ENCODE assay signal across 16 cellular contexts in the genomic region with DNA sequence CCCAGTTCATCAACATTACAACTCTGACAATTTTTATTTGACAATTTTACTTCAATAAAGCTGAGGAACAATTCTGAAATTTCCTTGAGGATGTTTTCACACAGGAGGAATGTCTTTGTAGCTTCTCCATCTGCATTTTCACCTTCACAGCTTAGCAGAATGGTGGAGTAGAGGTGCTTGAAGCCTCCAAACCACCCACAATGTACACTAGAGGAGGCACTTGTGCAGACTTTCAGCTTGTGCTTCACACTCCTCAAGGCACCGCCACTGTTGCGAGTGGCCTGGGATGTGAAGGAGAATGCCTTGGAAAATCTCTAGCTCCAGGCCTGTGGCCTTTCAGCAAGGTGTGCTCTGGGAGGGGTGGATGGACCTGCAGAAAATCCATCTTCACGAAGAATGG.
"Had no signal": no experiment of that assay in that cellular context is flagged by ENCODE, and none has a peak within 500 bp of the region (broad histone marks: within the 10 kb centered on the region; RNA-seq: fewer than 3 reads in every experiment).

No MANE protein-coding gene starts in this region.

- H3K9me3 Mint-ChIP-seq: activated naive CD8-positive, alpha-beta T cell treated with anti-CD3 and anti-CD28 coated beads, Interleukin-2, amount 10 ng/mL, durations not matched to agents 7 days and 5 days; natural killer cell treated with Interleukin-12 subunit alpha and Interleukin-12 subunit beta and Interleukin-15 and Interleukin-18, amount 100 ng/mL, for 72 hours; stimulated activated naive B cell treated with anti-CD40 and anti-IgM and Interleukin-4, amounts not matched to agents 10 μg/mL and 1 μg/mL and 100 μg/mL, for 72 hours; T-helper 2 cell treated with Interferon-gamma antibody and Interleukin-4, amounts not matched to agents 5 μg/mL and 100 μg/mL, for 36 hours had no signal

- H3K4me1 ChIP-seq: ascending aorta, foreskin keratinocyte, left lung, psoas muscle, upper lobe of left lung had no signal

- H3K36me3 ChIP-seq: ascending aorta, left lung, spleen, upper lobe of left lung had no signal

- H3K27ac ChIP-seq: ascending aorta, foreskin keratinocyte, left lung, psoas muscle, spleen, upper lobe of left lung had no signal

- DNase-seq: activated CD4-positive, alpha-beta memory T cell treated with anti-CD3 and anti-CD28 coated beads for 36 hours; activated CD4-positive, alpha-beta T cell treated with anti-CD3 and anti-CD28 coated beads for 1 hour; activated gamma-delta T cell treated with Interleukin-2 at 50 U/mL for 16 hours; activated naive CD8-positive, alpha-beta T cell treated with anti-CD3 and anti-CD28 coated beads, Interleukin-2, amount 10 ng/mL, durations not matched to agents 7 days and 5 days; activated T-cell treated with anti-CD3 and anti-CD28 coated beads, Interleukin-2, amount 50 U/mL, for 4 hours; foreskin keratinocyte; left lung; psoas muscle; spleen; stimulated activated CD4-positive, alpha-beta T cell treated with anti-CD3 and anti-CD28 coated beads, Interleukin-1b, Interleukin-23, amount 100 ng/mL, for 48 hours; stimulated activated naive B cell treated with anti-CD40 and anti-IgM and Interleukin-4, amounts not matched to agents 10 μg/mL and 1 μg/mL and 100 μg/mL, for 72 hours; substantia nigra; upper lobe of left lung had no signal

- H3K27ac Mint-ChIP-seq: activated CD4-positive, alpha-beta memory T cell treated with anti-CD3 and anti-CD28 coated beads for 36 hours; activated naive CD8-positive, alpha-beta T cell treated with anti-CD3 and anti-CD28 coated beads, Interleukin-2, amount 10 ng/mL, durations not matched to agents 7 days and 5 days; stimulated activated naive B cell treated with anti-CD40 and anti-IgM and Interleukin-4, amounts not matched to agents 10 μg/mL and 1 μg/mL and 100 μg/mL, for 72 hours; T-helper 2 cell treated with Interferon-gamma antibody and Interleukin-4, amounts not matched to agents 5 μg/mL and 100 μg/mL, for 36 hours had no signal

- H3K4me1 Mint-ChIP-seq: activated naive CD8-positive, alpha-beta T cell treated with anti-CD3 and anti-CD28 coated beads, Interleukin-2, amount 10 ng/mL, durations not matched to agents 7 days and 5 days; stimulated activated naive B cell treated with anti-CD40 and anti-IgM and Interleukin-4, amounts not matched to agents 10 μg/mL and 1 μg/mL and 100 μg/mL, for 72 hours had no signal

- H3K4me3 ChIP-seq: ascending aorta, left lung, psoas muscle, spleen, upper lobe of left lung had no signal

- H3K27me3 ChIP-seq: ascending aorta, foreskin keratinocyte, left lung, spleen, upper lobe of left lung had no signal

- H3K4me3 Mint-ChIP-seq: activated CD4-positive, alpha-beta memory T cell treated with anti-CD3 and anti-CD28 coated beads for 36 hours; activated naive CD8-positive, alpha-beta T cell treated with anti-CD3 and anti-CD28 coated beads, Interleukin-2, amount 10 ng/mL, durations not matched to agents 7 days and 5 days; activated T-cell treated with anti-CD3 and anti-CD28 coated beads, Interleukin-2, amount 50 U/mL, for 4 hours; natural killer cell treated with Interleukin-12 subunit alpha and Interleukin-12 subunit beta and Interleukin-15 and Interleukin-18, amount 100 ng/mL, for 72 hours; stimulated activated naive B cell treated with anti-CD40 and anti-IgM and Interleukin-4, amounts not matched to agents 10 μg/mL and 1 μg/mL and 100 μg/mL, for 72 hours; T-helper 2 cell treated with Interferon-gamma antibody and Interleukin-4, amounts not matched to agents 5 μg/mL and 100 μg/mL, for 36 hours had no signal

- H3K36me3 Mint-ChIP-seq: activated CD4-positive, alpha-beta memory T cell treated with anti-CD3 and anti-CD28 coated beads for 36 hours; activated naive CD8-positive, alpha-beta T cell treated with anti-CD3 and anti-CD28 coated beads, Interleukin-2, amount 10 ng/mL, durations not matched to agents 7 days and 5 days; natural killer cell treated with Interleukin-12 subunit alpha and Interleukin-12 subunit beta and Interleukin-15 and Interleukin-18, amount 100 ng/mL, for 72 hours; stimulated activated naive B cell treated with anti-CD40 and anti-IgM and Interleukin-4, amounts not matched to agents 10 μg/mL and 1 μg/mL and 100 μg/mL, for 72 hours had no signal

- H3K9me3 ChIP-seq: ascending aorta, left lung, psoas muscle, spleen, upper lobe of left lung had no signal
